12 cellular contexts compared by ENCODE assay signal in the genomic region with DNA sequence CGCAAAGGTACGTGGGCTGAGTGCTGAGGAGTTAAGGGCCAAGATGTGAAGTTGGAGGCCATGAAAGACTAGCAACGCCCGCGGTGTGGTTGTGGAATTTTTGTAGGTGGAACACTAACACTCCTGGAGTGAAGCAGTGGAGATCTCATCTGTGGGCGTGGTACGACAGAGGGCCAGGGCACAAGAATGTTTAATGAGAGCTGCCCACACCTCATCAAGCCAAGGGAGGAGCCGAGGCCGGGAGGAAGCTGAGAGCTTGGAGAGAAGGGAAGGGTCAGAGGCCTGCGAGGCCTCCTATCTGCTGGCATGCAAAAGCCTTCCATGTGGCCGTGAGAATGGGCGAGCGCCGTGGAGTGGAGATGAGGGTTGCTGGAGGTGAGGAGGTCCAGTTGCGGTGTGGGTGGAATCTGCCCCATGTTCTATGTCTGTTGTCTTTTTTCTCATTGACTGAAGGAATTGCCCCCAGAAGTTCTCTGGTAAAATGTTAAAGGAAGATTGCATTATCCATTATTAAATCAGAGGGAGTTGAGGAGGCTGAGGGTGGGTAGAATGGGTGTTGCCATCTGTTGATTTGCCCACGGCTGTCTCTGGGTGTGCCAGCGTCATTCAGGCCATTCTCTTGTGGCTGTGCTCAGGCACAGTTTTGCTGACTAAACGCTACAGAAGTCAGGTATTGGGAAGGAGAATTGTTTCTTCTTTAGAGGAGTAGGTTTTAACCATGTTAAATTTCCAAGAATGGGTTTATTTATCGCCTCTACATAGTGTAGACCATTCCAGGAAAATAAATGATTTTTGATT.
"Had no signal": no experiment of that assay in that cellular context is flagged by ENCODE, and none has a peak within 500 bp of the region (broad histone marks: within the 10 kb centered on the region; RNA-seq: fewer than 3 reads in every experiment).

No MANE protein-coding gene starts in this region.

- H3K27ac ChIP-seq: ovary, tibial artery had no signal

- ATAC-seq: left ventricle myocardium superior; stimulated activated naive B cell treated with anti-CD40 and anti-IgM and Interleukin-4, amounts not matched to agents 10 μg/mL and 1 μg/mL and 100 μg/mL, for 72 hours had no signal

- H3K27me3 ChIP-seq: ovary, tibial artery had no signal

- H3K36me3 ChIP-seq: ovary, tibial artery had no signal

- H3K4me3 ChIP-seq: ovary, tibial artery had no signal

- H3K9me3 ChIP-seq: ovary, tibial artery had no signal

- DNase-seq: activated CD4-positive, alpha-beta T cell treated with anti-CD3 and anti-CD28 coated beads, Interleukin-2, amount 10 ng/mL, durations not matched to agents 24 days and 14 days; activated CD4-positive, CD25-positive, alpha-beta regulatory T cell; activated CD8-positive, alpha-beta memory T cell treated with anti-CD3 and anti-CD28 coated beads for 24 hours; activated naive CD4-positive, alpha-beta T cell; activated naive CD8-positive, alpha-beta T cell treated with anti-CD3 and anti-CD28 coated beads, Interleukin-2, amount 10 ng/mL, durations not matched to agents 7 days and 5 days; anterior cingulate cortex; left ventricle myocardium superior; ovary; stimulated activated CD4-positive, alpha-beta T cell treated with anti-CD3 and anti-CD28 coated beads, Interleukin-12 subunit alpha, Interleukin-12 subunit beta, amount 100 ng/mL, for 4 hours; stimulated activated CD4-positive, alpha-beta T cell treated with anti-CD3 and anti-CD28 coated beads, Interleukin-2, amount 100 ng/mL, for 24 hours; stimulated activated naive B cell treated with anti-CD40 and anti-IgM and Interleukin-4, amounts not matched to agents 10 μg/mL and 1 μg/mL and 100 μg/mL, for 72 hours; tibial artery had no signal
